ENCODE assay signal across 19 cellular contexts in genomic region chr5:1761453-1761755, GRCh38. TPM values are rescaled to one million over a fixed set of nuclear protein-coding genes. Genes with fewer than 3 reads are reported as not detected.
DNase-seq lines count a peak whose midpoint lies in the region; ATAC-seq and TF ChIP-seq lines count a peak whose summit lies in the region.
"Had no signal": no experiment of that assay in that cellular context is flagged by ENCODE, and none has a peak within 500 bp of the region (broad histone marks: within the 10 kb centered on the region; RNA-seq: fewer than 3 reads in every experiment).

No MANE protein-coding gene starts in this region.

- no peak overlapping the region for H3K4me2 ChIP-seq in neural progenitor cell

- TF ChIP-seq POLR2A in heart left ventricle (IDR thresholded peaks at IDR 0.05), result no peak

- H4K20me1 ChIP-seq in neural progenitor cell (ENCODE audit: low read depth), result no peaks in the 10 kb centered on the region

- H3K9me3 ChIP-seq in heart left ventricle, result peaks cover 0 to 5% (median 0%) of the 10 kb centered on the region in 12 donors
- no peaks in the 10 kb centered on the region for H3K9me3 ChIP-seq in neural progenitor cell (ENCODE audit: low read depth)
- H3K9me3 ChIP-seq: BE2C, SJCRH30 had no signal

- intact Hi-C loops in heart left ventricle (cut with DNase I) (loop anchor here (5.0 to 10.0 kb wide), 6 partner anchors 273 to 1843 kb away; no protein-coding TSS in a partner anchor), left ventricle myocardium superior (cut with micrococcal nuclease) (no loop called here)

- 76 to 86% (median 82%) methylated on average over 11 of the region's 11 CpGs for WGBS in heart left ventricle, 4 donors

- H3K27ac Mint-ChIP-seq in neural progenitor cell, result peak overlapping the region; percentile 60
- no peak overlapping the region for H3K27ac Mint-ChIP-seq in type B pancreatic cell
- H3K27ac Mint-ChIP-seq: CD8-positive, alpha-beta memory T cell had no signal

- H3K4me3 ChIP-seq in heart left ventricle, result no peak overlapping the region
- H3K4me3 ChIP-seq in coronary artery, result no peak overlapping the region
- H3K4me3 ChIP-seq in neural progenitor cell, result no peak overlapping the region
- H3K4me3 ChIP-seq: SJCRH30 had no signal

- H3K27me3 ChIP-seq in heart left ventricle (peaks cover 0 to 41% (median 0%) of the 10 kb centered on the region in 9 donors), neural progenitor cell (no peaks in the 10 kb centered on the region)
- H3K27me3 ChIP-seq: SJCRH30 had no signal

- no peak for TF ChIP-seq CTCF in heart left ventricle (IDR thresholded peaks at IDR 0.05)
- TF ChIP-seq CTCF in coronary artery (IDR thresholded peaks at IDR 0.05), result no peak
- no peak for TF ChIP-seq CTCF in neural progenitor cell (IDR thresholded peaks at IDR 0.05)
- no peak for TF ChIP-seq CTCF in type B pancreatic cell (conservative IDR thresholded peaks at IDR 0.05)

- no peak for ATAC-seq in heart left ventricle
- no peak for ATAC-seq in left ventricle myocardium superior

- no peak overlapping the region for H3K9ac ChIP-seq in neural progenitor cell

- no peaks in the 10 kb centered on the region for H3F3A ChIP-seq in neural progenitor cell (ENCODE audit: low read depth)

- H3K36me3 ChIP-seq in heart left ventricle (no peaks in the 10 kb centered on the region), neural progenitor cell (no peaks in the 10 kb centered on the region)
- H3K36me3 ChIP-seq: BE2C, SJCRH30 had no signal

- H3K27ac ChIP-seq in heart left ventricle, result no peak overlapping the region
- H3K27ac ChIP-seq in coronary artery, result no peak overlapping the region
- H3K27ac ChIP-seq in neural progenitor cell, result no peak overlapping the region
- H3K27ac ChIP-seq: SJCRH30 had no signal

- no peaks in the 10 kb centered on the region for H3K4me1 ChIP-seq in heart left ventricle
- H3K4me1 ChIP-seq in neural progenitor cell, result peaks cover 4% of the 10 kb centered on the region
- H3K4me1 ChIP-seq: BE2C, SJCRH30 had no signal

- peak in 3 of 5 donors; percentile 7 to 25 (median 10) for DNase-seq in heart left ventricle
- DNase-seq in left ventricle myocardium superior, result no peak
- peak; percentile 36 for DNase-seq in coronary artery (ENCODE audit: low spot score)
- DNase-seq in neural progenitor cell (ENCODE audit: low spot score), result no peak
- peak; percentile 45 for DNase-seq in type B pancreatic cell (ENCODE audit: extremely low spot score, unreplicated experiment)
- DNase-seq in COR-L47 (lab: John Stamatoyannopoulos, UW), result no peak
- DNase-seq in DMS153 (lab: John Stamatoyannopoulos, UW), result no peak
- DNase-seq: BE2C; CD8-positive, alpha-beta memory T cell; GF-D8; GOT3; KG1; NCI-H1417 treated with DMSO at 0.1 percent for 48 hours; NCI-H1930; NCI-H2171 treated with DMSO at 0.1 percent for 48 hours; NCI-H748 treated with DMSO at 0.1 percent for 48 hours; OCI-M1; RPMI8226; SJCRH30 had no signal

- H3K4me1 Mint-ChIP-seq in neural progenitor cell (peaks cover 19% of the 10 kb centered on the region), type B pancreatic cell (ENCODE audit: unreplicated experiment) (peaks cover 5% of the 10 kb centered on the region)
- H3K4me1 Mint-ChIP-seq: CD8-positive, alpha-beta memory T cell had no signal

- peaks cover 5% of the 10 kb centered on the region for H3K36me3 Mint-ChIP-seq in neural progenitor cell
- peaks cover 3% of the 10 kb centered on the region for H3K36me3 Mint-ChIP-seq in type B pancreatic cell
- H3K36me3 Mint-ChIP-seq: CD8-positive, alpha-beta memory T cell had no signal

- no peak overlapping the region for H2AFZ ChIP-seq in neural progenitor cell (replicated peaks)

- H3K27me3 Mint-ChIP-seq in neural progenitor cell (ENCODE audit: insufficient read depth, low read depth) (peaks cover 8% of the 10 kb centered on the region), type B pancreatic cell (peaks cover 22% of the 10 kb centered on the region)

- H3K4me3 Mint-ChIP-seq in neural progenitor cell (peak overlapping the region; percentile 68), type B pancreatic cell (no peak overlapping the region)
- H3K4me3 Mint-ChIP-seq: CD8-positive, alpha-beta memory T cell had no signal

- H3K9me3 Mint-ChIP-seq in neural progenitor cell (peaks cover 13% of the 10 kb centered on the region), type B pancreatic cell (peaks cover 6% of the 10 kb centered on the region)

- no peaks in the 10 kb centered on the region for H3K79me2 ChIP-seq in neural progenitor cell (ENCODE audit: low read depth)

RNA-seq across cellular contexts. Expression of gene MRPL36, which starts 38.2 kb away (rescaled TPM):
- total RNA-seq in heart left ventricle (10 to 100 TPM; 45.6 to 77.6 (median 55.3) TPM), left ventricle myocardium superior (66.7 TPM), neural progenitor cell (ENCODE audit: low replicate concordance) (22.2 and 30.2 TPM in 2 replicates), type B pancreatic cell (ENCODE audit: low replicate concordance) (53.5 and 62.1 TPM in 2 replicates)
- polyA plus RNA-seq in heart left ventricle, result 100 to 1,000 TPM in 1 of 2 donors, 10 to 100 TPM in 1; 88.8 to 107 TPM

RNA-seq across cellular contexts. Expression of gene NDUFS6, which starts 39.8 kb away (rescaled TPM):
- 100 to 1,000 TPM in 3 of 9 donors, 10 to 100 TPM in 6; 55.9 to 245 (median 87.1) TPM for total RNA-seq in heart left ventricle
- polyA plus RNA-seq in heart left ventricle, result 100 to 1,000 TPM; 147 to 311 TPM
- total RNA-seq in left ventricle myocardium superior, result 128 TPM
- total RNA-seq in neural progenitor cell (ENCODE audit: low replicate concordance), result 54.2 TPM in 2 replicates
- 33.8 and 37.7 TPM in 2 replicates for total RNA-seq in type B pancreatic cell (ENCODE audit: low replicate concordance)

Comparison
In these comparisons a context has a peak if more than half of its experiments do, and no peak if none do; other contexts are left out.
1. DNase-seq: peak in heart left ventricle (3 of 5), coronary artery (single experiment) and type B pancreatic cell (single experiment); none in left ventricle myocardium superior (single experiment), neural progenitor cell (single experiment), COR-L47 (single experiment) and DMS153 (single experiment).